8 cellular contexts compared by ENCODE assay signal in genomic region chr3:101561630-101562328, GRCh38. TPM values are rescaled to one million over a fixed set of nuclear protein-coding genes. Genes with fewer than 3 reads are reported as not detected.
DNase-seq lines count a peak whose midpoint lies in the region; ATAC-seq, FAIRE-seq and TF ChIP-seq lines count a peak whose summit lies in the region.

TSS of gene TRMT10C (plus strand) at chr3:101561868. CDS start at chr3:101564782, 2,914 bp downstream.

- intact Hi-C loops in aorta (cut with DNase I): loop anchor here in 1 of 2 donors (5.0 kb wide), 1 partner anchor 49 kb away; the partner anchor contains the start of gene SENP7

- H3K27ac ChIP-seq in astrocyte (ENCODE audit: low read depth, low read length): peak within 1 kb of the TSS; percentile 92
- H3K27ac ChIP-seq in rectal smooth muscle tissue (ENCODE audit: low read depth, low read length): peak within 1 kb of the TSS; percentile 90
- H3K27ac ChIP-seq in aorta (ENCODE audit: low read depth in 1 of 2, low read length in 2 of 2): peak within 1 kb of the TSS in 1 of 2 donors; percentile 91

- H3K9me3 ChIP-seq in astrocyte (ENCODE audit: insufficient read depth, low read depth, low read length) (no peaks in the 10 kb centered on the region), aorta (ENCODE audit: control insufficient read depth, low read length) (no peaks in the 10 kb centered on the region)

- 0% methylated on average over 35 of the region's 35 CpGs for whole genome bisulfite sequencing in aorta, 2 donors

- peaks cover 10% of the 10 kb centered on the region for H3K36me3 Mint-ChIP-seq in astrocyte (ENCODE audit: low read depth, unreplicated experiment)

- H2AFZ ChIP-seq in astrocyte (ENCODE audit: low read depth, low read length): peak within 1 kb of the TSS; percentile 94

- peaks cover 38% of the 10 kb centered on the region for H4K20me1 ChIP-seq in astrocyte (ENCODE audit: insufficient read depth, low read length)

- H3K4me3 ChIP-seq in astrocyte (ENCODE audit: insufficient read depth, low read depth, low read length) (peak within 1 kb of the TSS; percentile 99), rectal smooth muscle tissue (ENCODE audit: low read length) (peak within 1 kb of the TSS; percentile 89), aorta (ENCODE audit: low read length in 2 of 2) (peak within 1 kb of the TSS; percentile 55 to 92)

- H3K27ac Mint-ChIP-seq in astrocyte (ENCODE audit: unreplicated experiment): peak within 1 kb of the TSS; percentile 89

- peak within 1 kb of the TSS; percentile 98 for H3K4me3 Mint-ChIP-seq in astrocyte (ENCODE audit: unreplicated experiment)

- H3K27me3 ChIP-seq in astrocyte (ENCODE audit: insufficient read depth, low read length) (peaks cover 3% of the 10 kb centered on the region), rectal smooth muscle tissue (ENCODE audit: control insufficient read depth, insufficient read depth, low read length) (no peaks in the 10 kb centered on the region), aorta (ENCODE audit: control insufficient read depth in 1 of 2, insufficient read depth in 2 of 2, low read length in 1 of 2) (no peaks in the 10 kb centered on the region)

- H3K79me2 ChIP-seq in astrocyte (ENCODE audit: insufficient read depth, low read length): peaks cover 51% of the 10 kb centered on the region

- no peaks in the 10 kb centered on the region for H3K27me3 Mint-ChIP-seq in astrocyte (ENCODE audit: low read depth, unreplicated experiment)

- H3K4me1 Mint-ChIP-seq in astrocyte (ENCODE audit: low read depth, unreplicated experiment): peaks cover 11% of the 10 kb centered on the region

- no peak for TF ChIP-seq CTCF in astrocyte (IDR thresholded peaks at IDR 0.05; ENCODE audit: insufficient read depth, low read depth, low read length)

- FAIRE-seq in astrocyte (lab: Jason Lieb, UNC): peak; percentile 62

- peak; percentile 88 for DNase-seq in NCI-H2029 (lab: John Stamatoyannopoulos, UW)
- DNase-seq in T-helper 22 cell (ENCODE audit: low read depth): peak; percentile 82
- peak; percentile 88 for DNase-seq in astrocyte (ENCODE audit: low read depth)
- peak; percentile 90 for DNase-seq in hepatic stellate cell (ENCODE audit: low spot score)
- DNase-seq in aorta: peak; percentile 94 to 97

- ATAC-seq in GM18502 (IDR thresholded peaks at IDR 0.05; ENCODE audit: poor library complexity, unreplicated experiment) (peak; percentile 100), HG02943 (IDR thresholded peaks at IDR 0.05; ENCODE audit: low read depth, unreplicated experiment) (peak; percentile 99), aorta (ENCODE audit: low FRiP score) (peak; percentile 97)

- no peaks in the 10 kb centered on the region for H3K9me3 Mint-ChIP-seq in astrocyte (ENCODE audit: unreplicated experiment)

- H3K36me3 ChIP-seq in astrocyte (ENCODE audit: insufficient read depth, low read length) (peaks cover 21% of the 10 kb centered on the region), rectal smooth muscle tissue (ENCODE audit: control insufficient read depth, insufficient read depth, low read length) (peaks cover 6% of the 10 kb centered on the region), aorta (ENCODE audit: control insufficient read depth in 1 of 2, insufficient read depth in 2 of 2, low read length in 1 of 2) (peaks cover 0 to 2% of the 10 kb centered on the region in 2 donors)

- H3K9ac ChIP-seq in astrocyte (ENCODE audit: low read length): peak within 1 kb of the TSS; percentile 97
- peak within 1 kb of the TSS; percentile 77 for H3K9ac ChIP-seq in rectal smooth muscle tissue (ENCODE audit: low read length)

- H3K4me2 ChIP-seq in astrocyte (ENCODE audit: low read length): peak within 1 kb of the TSS; percentile 86

- H3K4me1 ChIP-seq in astrocyte (ENCODE audit: insufficient read depth, low read length) (peaks cover 6% of the 10 kb centered on the region), rectal smooth muscle tissue (ENCODE audit: control insufficient read depth, insufficient read depth, low read length) (no peaks in the 10 kb centered on the region), aorta (ENCODE audit: control insufficient read depth in 1 of 2, insufficient read depth in 2 of 2, low read length in 2 of 2) (peaks cover 0 to 3% of the 10 kb centered on the region in 2 donors)

RNA-seq across cellular contexts. Expression of gene TRMT10C, which starts in this region (rescaled TPM):
- total RNA-seq in astrocyte (23.0 and 26.8 TPM in 2 replicates), aorta (10 to 100 TPM; 14.8 to 15.0 TPM)
- 10 to 100 TPM in 1 of 2 donors, 1 to 10 TPM in 1; 9.1 to 11.5 TPM for polyA plus RNA-seq in aorta
